ENCODE assay signal across 18 cellular contexts in genomic region chr20:63182946-63183415, GRCh38. TPM values are rescaled to one million over a fixed set of nuclear protein-coding genes. Genes with fewer than 3 reads are reported as not detected.
DNase-seq lines count a peak whose midpoint lies in the region; ATAC-seq, FAIRE-seq and TF ChIP-seq lines count a peak whose summit lies in the region.
"Had no signal": no experiment of that assay in that cellular context is flagged by ENCODE, and none has a peak within 500 bp of the region (broad histone marks: within the 10 kb centered on the region; RNA-seq: fewer than 3 reads in every experiment).

No MANE protein-coding gene starts in this region.

- H3K36me3 Mint-ChIP-seq in GM23338 (ENCODE audit: low read depth): no peaks in the 10 kb centered on the region

- peaks cover 20% of the 10 kb centered on the region for H3F3A ChIP-seq in GM23338 (replicated peaks; ENCODE audit: low read depth)

- 7% methylated on average over 9 of the region's 9 CpGs for WGBS in GM12878 (ENCODE audit: insufficient coverage, insufficient replicate concordance, low lambda C conversion rate, missing lambda C conversion rate)
- WGBS in right lobe of liver (ENCODE audit: insufficient coverage, low coverage, low lambda C conversion rate, missing lambda C conversion rate): 0% methylated on average over 1 of the region's 9 CpGs

- SMC1A ChIA-PET in GM12878 (lab: Charles Lee; ENCODE audit: uncharacterized antibody, unreplicated experiment): no interaction called here

- H3K4me1 Mint-ChIP-seq in GM23338: peaks cover 18% of the 10 kb centered on the region

- BruUV-seq in GM12878 (replicated peaks; lab: Mats Ljungman, UMichigan): no TSS peak

- no peak for TF ChIP-seq CTCF in GM23338 (conservative IDR thresholded peaks at IDR 0.05; ENCODE audit: low read depth in 2 of 2)
- TF ChIP-seq CTCF in GM12878 (IDR thresholded peaks at IDR 0.05 in 2 of 3, conservative IDR thresholded peaks at IDR 0.05 in 1 of 3; ENCODE audit: control insufficient read depth in 2 of 3, extremely low read depth in 1 of 3, insufficient read depth in 1 of 3, low read depth in 3 of 3, low read length in 3 of 3): no peak
- no peak for TF ChIP-seq CTCF in right lobe of liver (IDR thresholded peaks at IDR 0.05)

- no peaks in the 10 kb centered on the region for H3K9me2 ChIP-seq in GM23338 (ENCODE audit: insufficient read depth)

- no peak overlapping the region for H3K4me3 ChIP-seq in GM23338
- H3K4me3 ChIP-seq in HUES48 (ENCODE audit: low read depth, low read length): no peak overlapping the region
- H3K4me3 ChIP-seq in GM12878: no peak overlapping the region
- H3K4me3 ChIP-seq in right lobe of liver: no peak overlapping the region
- H3K4me3 ChIP-seq: SJCRH30 had no signal

- peak; percentile 2; the same call in 1 of the 3 replicates for ATAC-seq in GM23338
- peak; percentile 12 for ATAC-seq in GM12878
- peak in 3 of 4 donors; percentile 13 to 16 (median 14) for ATAC-seq in right lobe of liver
- no peak for ATAC-seq in HG03571 (IDR thresholded peaks at IDR 0.05; ENCODE audit: unreplicated experiment)

- in situ Hi-C loops in GM12878 (cut with MboI): no loop called here

- H3K36me3 ChIP-seq in GM23338 (ENCODE audit: insufficient read depth) (no peaks in the 10 kb centered on the region), HUES48 (ENCODE audit: control insufficient read depth, insufficient read depth, low read length) (no peaks in the 10 kb centered on the region), GM12878 (ENCODE audit: control insufficient read depth in 2 of 2, insufficient read depth in 2 of 2, low read length in 1 of 2) (no peaks in the 10 kb centered on the region), right lobe of liver (no peaks in the 10 kb centered on the region)
- H3K36me3 ChIP-seq: SJCRH30 had no signal

- DNase-seq in GM23338 (ENCODE audit: low spot score) (no peak), GM12878 (ENCODE audit: low read depth, low spot score) (no peak), right lobe of liver (no peak), OCI-M1 (lab: John Stamatoyannopoulos, UW) (no peak), NCI-H187 (lab: John Stamatoyannopoulos, UW) (no peak)
- DNase-seq: NCI-H1048, NCI-H2107, NCI-H526 treated with DMSO at 0.1 percent for 48 hours had no signal

- no peak for TF ChIP-seq RAD21 in GM12878 (IDR thresholded peaks at IDR 0.05; ENCODE audit: insufficient read depth, low read depth, low read length)

- intact Hi-C loops in GM12878 (cut with micrococcal nuclease; ENCODE audit: unreplicated experiment): no loop called here
- intact Hi-C loops in right lobe of liver (cut with DNase I): no loop called here

- no peak for FAIRE-seq in GM12878 (lab: Jason Lieb, UNC)

- RAD21 ChIA-PET in GM12878 (lab: Charles Lee; ENCODE audit: unreplicated experiment): interaction anchor here (1.5 kb wide), 1 partner anchor 32 kb away, joined by 3 read pairs; no protein-coding TSS in a partner anchor

- peaks cover 4% of the 10 kb centered on the region for H3K27me3 ChIP-seq in GM23338 (ENCODE audit: insufficient read depth)
- peaks cover 11% of the 10 kb centered on the region for H3K27me3 ChIP-seq in HUES48 (ENCODE audit: control insufficient read depth, insufficient read depth, low read length)
- peaks cover 2 to 3% of the 10 kb centered on the region in 2 experiments; a peak in 2 of 4 replicates for H3K27me3 ChIP-seq in GM12878 (replicated peaks in 1 of 2; ENCODE audit: control insufficient read depth in 2 of 2, insufficient read depth in 2 of 2, low read length in 1 of 2)
- peaks cover 0 to 4% of the 10 kb centered on the region in 2 donors for H3K27me3 ChIP-seq in right lobe of liver

- H4K20me1 ChIP-seq in GM23338 (replicated peaks; ENCODE audit: insufficient read depth) (no peaks in the 10 kb centered on the region; the same call in 1 of the 2 replicates), GM12878 (ENCODE audit: control insufficient read depth, insufficient read depth) (no peaks in the 10 kb centered on the region)

- H3K27me3 Mint-ChIP-seq in GM23338 (ENCODE audit: insufficient read depth, low read depth, poor library complexity): peaks cover 33% of the 10 kb centered on the region

- no peak for TF ChIP-seq EP300 in GM12878 (IDR thresholded peaks at IDR 0.05; ENCODE audit: borderline replicate concordance in 1 of 2, control insufficient read depth in 1 of 2, low read depth in 2 of 2, low read length in 2 of 2)

- POLR2A ChIA-PET in GM12878 (lab: Charles Lee): no interaction called here

- H3K4me3 Mint-ChIP-seq in GM23338: no peak overlapping the region
- H3K4me3 Mint-ChIP-seq: B cell; CD4-positive, alpha-beta T cell; H9 had no signal

- H3K4me1 ChIP-seq in GM23338 (ENCODE audit: insufficient read depth) (peaks cover 8% of the 10 kb centered on the region), HUES48 (ENCODE audit: control insufficient read depth, insufficient read depth, low read length) (peaks cover 7% of the 10 kb centered on the region; the same call in 1 of the 2 replicates), GM12878 (ENCODE audit: control insufficient read depth, insufficient read depth, low read length) (no peaks in the 10 kb centered on the region), right lobe of liver (peaks cover 0 to 4% (median 0%) of the 10 kb centered on the region in 4 donors)
- H3K4me1 ChIP-seq: SJCRH30 had no signal

- H2AFZ ChIP-seq in GM23338 (no peak overlapping the region), GM12878 (ENCODE audit: control insufficient read depth, low read depth, low read length) (no peak overlapping the region)

- H3K9ac ChIP-seq in HUES48 (ENCODE audit: low read depth, low read length): no peak overlapping the region
- H3K9ac ChIP-seq in GM12878 (ENCODE audit: control insufficient read depth, insufficient read depth, low read length): no peak overlapping the region
- H3K9ac ChIP-seq: KMS-11 had no signal

- CTCF ChIA-PET in GM12878 (lab: Yijun Ruan, JAX): interaction anchor here (0.7 to 1.6 kb wide), 5 partner anchors 32 to 194 kb away, joined by 3 to 7 read pairs (median 3); no protein-coding TSS in a partner anchor

- H3K27ac Mint-ChIP-seq in GM23338: no peak overlapping the region
- H3K27ac Mint-ChIP-seq: B cell; CD4-positive, alpha-beta T cell; H9 had no signal

- H3K9me3 ChIP-seq in HUES48 (ENCODE audit: control insufficient read depth, insufficient read depth, low read length) (no peaks in the 10 kb centered on the region), GM12878 (replicated peaks; ENCODE audit: control insufficient read depth, insufficient read depth, low read length) (no peaks in the 10 kb centered on the region), right lobe of liver (no peaks in the 10 kb centered on the region)
- H3K9me3 ChIP-seq: SJCRH30 had no signal

- H3K79me2 ChIP-seq in GM23338 (replicated peaks; ENCODE audit: insufficient read depth) (no peaks in the 10 kb centered on the region), GM12878 (ENCODE audit: control insufficient read depth, insufficient read depth, low read length) (no peaks in the 10 kb centered on the region)

- no peaks in the 10 kb centered on the region; the same call in 2 of the 3 replicates for H3K9me3 Mint-ChIP-seq in GM23338
- H3K9me3 Mint-ChIP-seq: CD4-positive, alpha-beta T cell had no signal

- no peak for TF ChIP-seq POLR2A in GM12878 (IDR thresholded peaks at IDR 0.05; ENCODE audit: low read depth, low read length)
- TF ChIP-seq POLR2A in right lobe of liver (IDR thresholded peaks at IDR 0.05): no peak

- H3K4me2 ChIP-seq in GM23338 (no peak overlapping the region), GM12878 (ENCODE audit: control insufficient read depth, insufficient read depth) (no peak overlapping the region)
- H3K4me2 ChIP-seq: KMS-11 had no signal

- no peak overlapping the region for H3K27ac ChIP-seq in GM23338 (ENCODE audit: low read depth)
- peak overlapping the region; percentile 29 for H3K27ac ChIP-seq in HUES48 (ENCODE audit: low read depth, low read length)
- no peak overlapping the region for H3K27ac ChIP-seq in GM12878 (ENCODE audit: control insufficient read depth, insufficient read depth)
- H3K27ac ChIP-seq in right lobe of liver: no peak overlapping the region
- H3K27ac ChIP-seq: KMS-11, RWPE1, SJCRH30 had no signal

RNA-seq across cellular contexts. Expression of gene YTHDF1, which starts 33.0 kb away (rescaled TPM):
- 64.3 and 64.5 TPM in 2 replicates for total RNA-seq in GM23338 (2014; rRNA removed; shearing (Covaris generic))
- polyA plus RNA-seq in GM23338 (2016; fragmentation: Nextera tagmentation; extraction: Ambion mirVana): 30.9 and 34.9 TPM in 2 replicates
- total RNA-seq in GM12878 (2013; cell fraction: nucleolus; rRNA removed): 18.1 and 21.9 TPM in 2 replicates
- 19.7 and 21.6 TPM in 2 replicates for total RNA-seq in GM12878 (2014; rRNA removed)
- total RNA-seq in GM12878 (2014; rRNA removed; fragmentation: Illumina TruSeq; extraction: Trizol): 18.5 and 21.3 TPM in 2 replicates
- 36.1 and 37.8 TPM in 2 replicates for total RNA-seq in GM12878 (2021)
- polyA plus RNA-seq in GM12878 (2011; ENCODE audit: low read depth): 17.4 TPM
- 23.2 and 27.5 TPM in 2 replicates for polyA plus RNA-seq in GM12878 (2011; rRNA removed)
- polyA plus RNA-seq in GM12878 (2011; cell fraction: cytosol; rRNA removed): 20.2 and 23.4 TPM in 2 replicates
- polyA plus RNA-seq in GM12878 (2011; cell fraction: nucleus; rRNA removed): 24.5 and 27.8 TPM in 2 replicates
- 21.8 and 26.7 TPM in 2 replicates for polyA plus RNA-seq in GM12878 (2012)
- polyA plus RNA-seq in GM12878 (2014; fragmentation: Illumina TruSeq; extraction: Trizol): 23.3 and 24.7 TPM in 2 replicates
- polyA plus RNA-seq in GM12878 (2014; fragmentation: Nextera tagmentation; extraction: Ambion mirVana): 10 to 100 TPM; 11.4 to 14.8 TPM
- 32.9 and 33.1 TPM in 2 replicates for polyA plus RNA-seq in GM12878 (2014; rRNA removed)
- polyA plus RNA-seq in GM12878 (2016; fragmentation: Nextera tagmentation; extraction: Ambion mirVana): 10 to 100 TPM in 1 of 2 experiments, 1 to 10 TPM in 1; 4.6 to 14.5 TPM
- 19.0 and 21.1 TPM in 2 replicates for polyA minus RNA-seq in GM12878 (2011; rRNA and poly(A)+ RNA removed)
- polyA minus RNA-seq in GM12878 (2011; cell fraction: cytosol; rRNA and poly(A)+ RNA removed): 14.3 and 17.2 TPM in 2 replicates
- 5.7 and 10.3 TPM in 2 replicates for polyA minus RNA-seq in GM12878 (2011; cell fraction: nucleus; rRNA and poly(A)+ RNA removed)
- 10 to 100 TPM; 16.4 to 23.6 (median 21.1) TPM for total RNA-seq in right lobe of liver

RNA-seq across cellular contexts. Expression of gene BIRC7, which starts 52.7 kb away (rescaled TPM):
- total RNA-seq in GM23338 (2014; rRNA removed; shearing (Covaris generic)): 0.24 TPM in 1 of 2 replicates, not detected in the other
- polyA plus RNA-seq in GM23338 (2016; fragmentation: Nextera tagmentation; extraction: Ambion mirVana) (0.16 TPM in 1 of 2 replicates, not detected in the other), GM12878 (2011; rRNA removed) (0.26 and 0.31 TPM in 2 replicates), GM12878 (2014; fragmentation: Illumina TruSeq; extraction: Trizol) (not detected in 2 replicates), GM12878 (2014; fragmentation: Nextera tagmentation; extraction: Ambion mirVana) (not detected), GM12878 (2014; rRNA removed) (0.08 TPM in 1 of 2 replicates, not detected in the other), GM12878 (2016; fragmentation: Nextera tagmentation; extraction: Ambion mirVana) (not detected)
- 27.4 and 27.6 TPM in 2 replicates for total RNA-seq in GM12878 (2013; cell fraction: nucleolus; rRNA removed)
- total RNA-seq in GM12878 (2014; rRNA removed) (0.11 TPM in 1 of 2 replicates, not detected in the other), GM12878 (2014; rRNA removed; fragmentation: Illumina TruSeq; extraction: Trizol) (not detected in 2 replicates), GM12878 (2021) (not detected in 2 replicates), right lobe of liver (not detected)
- polyA plus RNA-seq in GM12878 (2011; ENCODE audit: low read depth): 0.29 TPM
- 0.99 and 1.1 TPM in 2 replicates for polyA plus RNA-seq in GM12878 (2011; cell fraction: cytosol; rRNA removed)
- 4.9 and 10.3 TPM in 2 replicates for polyA plus RNA-seq in GM12878 (2011; cell fraction: nucleus; rRNA removed)
- 1.2 and 4.0 TPM in 2 replicates for polyA plus RNA-seq in GM12878 (2012)
- 0.66 and 1.3 TPM in 2 replicates for polyA minus RNA-seq in GM12878 (2011; rRNA and poly(A)+ RNA removed)
- not detected in 2 replicates for polyA minus RNA-seq in GM12878 (2011; cell fraction: cytosol; rRNA and poly(A)+ RNA removed)
- 1.7 and 2.4 TPM in 2 replicates for polyA minus RNA-seq in GM12878 (2011; cell fraction: nucleus; rRNA and poly(A)+ RNA removed)
- total RNA-seq: B cell; CD4-positive, alpha-beta T cell; H9; M059J had no signal
- polyA plus RNA-seq: AG04450 had no signal
